ENCODE assay signal across 8 cellular contexts in the genomic region with DNA sequence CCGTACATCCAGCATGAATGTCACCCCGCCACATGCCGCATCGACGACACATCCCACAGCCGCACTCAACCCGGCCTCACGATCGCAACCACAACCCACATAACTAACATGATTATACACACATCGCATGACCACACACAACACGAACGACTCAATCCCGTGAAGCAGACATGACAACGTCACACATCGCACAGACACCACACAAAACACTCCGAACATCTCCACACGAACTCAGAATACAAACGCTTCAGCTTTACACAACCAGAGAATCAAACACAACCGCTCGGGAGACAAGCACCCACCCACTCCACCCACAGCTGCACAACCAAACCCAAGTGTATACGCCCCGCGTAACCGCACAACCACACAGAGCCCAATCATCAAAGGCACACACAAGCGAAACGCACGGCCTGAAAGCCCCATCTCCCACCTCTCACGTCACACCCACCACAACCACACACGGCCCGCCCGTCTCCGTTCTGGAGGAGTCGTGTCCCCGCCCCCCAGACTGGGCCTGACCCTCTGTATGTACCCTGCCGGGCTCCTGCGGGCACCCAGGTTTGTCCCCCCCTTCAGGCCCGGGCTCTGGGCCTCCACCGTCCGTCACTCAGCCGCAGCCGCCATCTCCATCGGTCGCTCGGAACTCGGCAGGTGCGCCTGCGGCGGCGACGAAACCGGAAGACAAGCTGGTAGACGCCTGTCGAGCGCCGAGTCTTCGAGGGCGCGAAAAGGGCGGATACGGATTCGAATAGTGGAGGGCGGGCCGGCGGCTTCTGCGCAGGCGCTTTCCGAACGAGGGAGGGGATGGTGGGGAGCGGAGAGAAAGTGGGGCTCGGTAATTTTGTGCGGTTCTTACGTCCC. TPM values are rescaled to one million over a fixed set of nuclear protein-coding genes. Genes with fewer than 3 reads are reported as not detected.
A peak's percentile ranks its signal among the peaks of the same experiment; 100 is the strongest.
DNase-seq lines count a peak whose midpoint lies in the region; ATAC-seq and TF ChIP-seq lines count a peak whose summit lies in the region.

A gene (minus strand): TSS at position 646 of the 861 bp plus-strand sequence. CDS start 3,028 bp downstream, outside the sequence.

- WGBS in upper lobe of left lung, 2 donors = 0 to 1% methylated on average over 24 to 66 of the region's 72 CpGs

- in situ Hi-C loops in GM13976 (cut with MboI; ENCODE audit: low sequenced_read_pairs, unreplicated experiment) = no loop called here

- peaks cover 12 to 24% (median 20%) of the 10 kb centered on the region in 4 donors for H3K36me3 ChIP-seq in upper lobe of left lung

- no peaks in the 10 kb centered on the region for H3K9me3 ChIP-seq in upper lobe of left lung

- H3K27ac ChIP-seq in upper lobe of left lung = peak within 1 kb of the TSS; percentile 85 to 94 (median 89)

- ATAC-seq in HG02840 (IDR thresholded peaks at IDR 0.05; ENCODE audit: low FRiP score, unreplicated experiment) (peak; percentile 92), left cardiac atrium (peak; percentile 78 to 85), upper lobe of left lung (ENCODE audit: low FRiP score in 2 of 2) (peak; percentile 96)

- H3K4me1 ChIP-seq in upper lobe of left lung = peaks cover 16 to 47% (median 41%) of the 10 kb centered on the region in 4 donors

- TF ChIP-seq POLR2A in upper lobe of left lung (IDR thresholded peaks at IDR 0.05) = peak in 3 of 4 donors; percentile 65 to 81 (median 67)

- H3K4me3 ChIP-seq in upper lobe of left lung = peak within 1 kb of the TSS; percentile 83 to 97 (median 92)

- TF ChIP-seq CTCF in GM13976 (IDR thresholded peaks at IDR 0.05; ENCODE audit: borderline replicate concordance, control extremely low read depth, extremely low read depth, insufficient read depth, missing control alignments) (no peak), upper lobe of left lung (IDR thresholded peaks at IDR 0.05) (peak in 1 of 6 experiments; percentile 3)

- no peaks in the 10 kb centered on the region for H3K27me3 ChIP-seq in upper lobe of left lung

- intact Hi-C loops in T-helper 1 cell treated with Interleukin-12 subunit alpha and Interleukin-12 subunit beta and Interleukin-4 antibody, amounts not matched to agents 30 ng/mL and 1 ng/mL, for 36 hours (cut with micrococcal nuclease) = loop anchor here (1.0 to 5.0 kb wide), 18 partner anchors 10 to 1412 kb away; a partner anchor contains a TSS
- intact Hi-C loops in left cardiac atrium (cut with DNase I) = loop anchor here in 1 of 2 donors (10.0 kb wide), 1 partner anchor 444 kb away; a partner anchor contains a TSS
- intact Hi-C loops in posterior vena cava (cut with DNase I) = no loop called here

- DNase-seq in GM13976 (ENCODE audit: low spot score) (peak; percentile 95), NCI-H1436 (lab: John Stamatoyannopoulos, UW) (peak; percentile 84), amygdala (lab: John Stamatoyannopoulos, UW) (peak; percentile 52 to 98 (median 92)), left cardiac atrium (peak; percentile 98), posterior vena cava (ENCODE audit: low spot score) (peak; percentile 99), upper lobe of left lung (peak; percentile 98)

- TF ChIP-seq EP300 in upper lobe of left lung (IDR thresholded peaks at IDR 0.05) = peak in 1 of 4 donors; percentile 84

RNA-seq across cellular contexts. Expression of the gene that starts here (rescaled TPM):
- 18.1 and 18.7 TPM in 2 replicates for total RNA-seq in T-helper 1 cell treated with Interleukin-12 subunit alpha and Interleukin-12 subunit beta and Interleukin-4 antibody, amounts not matched to agents 30 ng/mL and 1 ng/mL, for 36 hours
- total RNA-seq in left cardiac atrium (10 to 100 TPM; 18.7 to 20.8 TPM), posterior vena cava (10 to 100 TPM; 28.8 to 30.3 TPM), upper lobe of left lung (10 to 100 TPM; 24.5 to 72.3 (median 29.0) TPM)

Comparison
In these comparisons a context has a peak if more than half of its experiments do, and no peak if none do; other contexts are left out.
1. Peak in every context shown above with its lines: DNase-seq, ATAC-seq, H3K4me3 ChIP-seq and H3K27ac ChIP-seq.